8 cellular contexts compared by ENCODE assay signal in the genomic region with DNA sequence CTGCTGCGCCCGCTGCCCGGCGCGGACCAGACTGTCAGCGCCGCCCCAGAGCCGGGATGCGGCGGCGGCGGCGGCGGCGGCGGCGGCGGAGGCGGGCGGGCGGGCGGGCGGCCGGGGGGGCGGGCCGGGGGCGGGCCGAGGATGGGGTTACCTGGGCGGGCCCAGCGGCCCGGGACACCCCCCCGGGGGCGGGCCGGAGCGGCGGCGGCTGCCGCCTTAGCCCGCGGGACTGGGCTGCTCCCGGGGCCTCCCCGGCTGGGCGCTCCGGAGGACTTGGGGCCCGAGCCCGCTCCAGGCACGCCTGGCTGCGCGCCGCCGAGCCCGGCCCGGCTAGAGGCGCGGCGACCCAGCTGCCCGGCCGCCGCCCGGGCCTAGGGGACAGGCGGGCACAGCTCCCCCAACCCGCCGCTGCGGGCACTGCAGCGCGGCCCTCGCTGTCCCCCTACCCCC. TPM values are rescaled to one million over a fixed set of nuclear protein-coding genes. Genes with fewer than 3 reads are reported as not detected.
DNase-seq lines count a peak whose midpoint lies in the region; ATAC-seq and FAIRE-seq lines count a peak whose summit lies in the region.
"Had no signal": no experiment of that assay in that cellular context is flagged by ENCODE, and none has a peak within 500 bp of the region (broad histone marks: within the 10 kb centered on the region; RNA-seq: fewer than 3 reads in every experiment).

A gene (minus strand): TSS at position 33 of the 450 bp plus-strand sequence. CDS start 175 bp downstream, outside the sequence.

- peaks cover 18% of the 10 kb centered on the region for H3K4me1 ChIP-seq in neuron (ENCODE audit: insufficient read depth, low read length)

- H3K4me1 Mint-ChIP-seq in activated CD8-positive, alpha-beta T cell treated with anti-CD3 and anti-CD28 coated beads, Interleukin-2, amount 10 ng/mL, durations not matched to agents 7 days and 5 days (ENCODE audit: low read depth) = peaks cover 6% of the 10 kb centered on the region

- ATAC-seq in HG03280 (IDR thresholded peaks at IDR 0.05; ENCODE audit: unreplicated experiment) (peak; percentile 46), HG03469 (IDR thresholded peaks at IDR 0.05; ENCODE audit: unreplicated experiment) (no peak)
- ATAC-seq in activated CD8-positive, alpha-beta T cell treated with anti-CD3 and anti-CD28 coated beads, Interleukin-2, amount 10 ng/mL, durations not matched to agents 7 days and 5 days = peak; percentile 75

- H3K4me3 ChIP-seq in neuron (ENCODE audit: low read length) = peak within 1 kb of the TSS; percentile 40

- no peaks in the 10 kb centered on the region for H3K9me3 Mint-ChIP-seq in activated CD8-positive, alpha-beta T cell treated with anti-CD3 and anti-CD28 coated beads, Interleukin-2, amount 10 ng/mL, durations not matched to agents 7 days and 5 days (ENCODE audit: insufficient read depth)

- H3K4me3 Mint-ChIP-seq in activated CD8-positive, alpha-beta T cell treated with anti-CD3 and anti-CD28 coated beads, Interleukin-2, amount 10 ng/mL, durations not matched to agents 7 days and 5 days = peak within 1 kb of the TSS; percentile 54

- no peak within 1 kb of the TSS for H3K27ac Mint-ChIP-seq in activated CD8-positive, alpha-beta T cell treated with anti-CD3 and anti-CD28 coated beads, Interleukin-2, amount 10 ng/mL, durations not matched to agents 7 days and 5 days

- CTCF ChIA-PET in activated CD8-positive, alpha-beta T cell treated with anti-CD3 and anti-CD28 coated beads, Interleukin-2, amount 10 ng/mL, durations not matched to agents 7 days and 5 days (lab: Charles Lee) = no interaction called here

- H3K27me3 ChIP-seq in neuron (ENCODE audit: insufficient read depth, low read length) = peaks cover 29% of the 10 kb centered on the region

- POLR2A ChIA-PET in activated CD8-positive, alpha-beta T cell treated with anti-CD3 and anti-CD28 coated beads, Interleukin-2, amount 10 ng/mL, durations not matched to agents 7 days and 5 days (lab: Charles Lee) = no interaction called here

- DNase-seq in ELR (ENCODE audit: low read depth) (peak; percentile 37), frontal cortex (ENCODE audit: low spot score in 2 of 2) (peak; percentile 74 to 84), MV-4-11 (lab: John Stamatoyannopoulos, UW) (no peak)
- DNase-seq in activated CD8-positive, alpha-beta T cell treated with anti-CD3 and anti-CD28 coated beads, Interleukin-2, amount 10 ng/mL, durations not matched to agents 7 days and 5 days = peak; percentile 34

- no peaks in the 10 kb centered on the region for H3K36me3 ChIP-seq in neuron (ENCODE audit: insufficient read depth, low read length)

- no peak within 1 kb of the TSS for H2AFZ ChIP-seq in neuron (ENCODE audit: low read depth, low read length)

- FAIRE-seq in frontal cortex (lab: Jason Lieb, UNC) = no peak

- no peaks in the 10 kb centered on the region for H3K9me3 ChIP-seq in neuron (ENCODE audit: low read length)

- H3K36me3 Mint-ChIP-seq in activated CD8-positive, alpha-beta T cell treated with anti-CD3 and anti-CD28 coated beads, Interleukin-2, amount 10 ng/mL, durations not matched to agents 7 days and 5 days (ENCODE audit: low read depth) = no peaks in the 10 kb centered on the region

- peaks cover 57% of the 10 kb centered on the region for H3K27me3 Mint-ChIP-seq in activated CD8-positive, alpha-beta T cell treated with anti-CD3 and anti-CD28 coated beads, Interleukin-2, amount 10 ng/mL, durations not matched to agents 7 days and 5 days (ENCODE audit: low read depth)

RNA-seq across cellular contexts. Expression of the gene that starts here (rescaled TPM):
- total RNA-seq in activated CD8-positive, alpha-beta T cell treated with anti-CD3 and anti-CD28 coated beads, Interleukin-2, amount 10 ng/mL, durations not matched to agents 7 days and 5 days = not detected
- total RNA-seq in frontal cortex = 3.3 TPM
- total RNA-seq: T-helper 2 cell treated with Interferon-gamma antibody and Interleukin-4, amounts not matched to agents 100 ng/mL and 5 ng/mL, for 36 hours had no signal

Comparison
In these comparisons a context has a peak if more than half of its experiments do, and no peak if none do; other contexts are left out.
1. Peak in DNase-seq and ATAC-seq in activated CD8-positive, alpha-beta T cell treated with anti-CD3 and anti-CD28 coated beads, Interleukin-2, amount 10 ng/mL, durations not matched to agents 7 days and 5 days; RNA of the gene not detected or under 1 TPM.